ENCODE assay signal across 8 cellular contexts in genomic region chrX:24150051-24150790, GRCh38. TPM values are rescaled to one million over a fixed set of nuclear protein-coding genes. Genes with fewer than 3 reads are reported as not detected.
A peak's percentile ranks its signal among the peaks of the same experiment; 100 is the strongest.
DNase-seq lines count a peak whose midpoint lies in the region; ATAC-seq and TF ChIP-seq lines count a peak whose summit lies in the region.

No MANE protein-coding gene starts in this region.

- H3K27me3 ChIP-seq in SU-DHL-6 (ENCODE audit: low read length), result no peaks in the 10 kb centered on the region
- no peaks in the 10 kb centered on the region for H3K27me3 ChIP-seq in adipocyte (replicated peaks; ENCODE audit: control insufficient read depth, insufficient read depth, low read length)
- no peaks in the 10 kb centered on the region for H3K27me3 ChIP-seq in heart left ventricle
- H3K27me3 ChIP-seq in upper lobe of right lung, result no peaks in the 10 kb centered on the region

- H3K27ac Mint-ChIP-seq in HFFc6, result peak overlapping the region; percentile 78

- H3F3A ChIP-seq in SU-DHL-6 (ENCODE audit: insufficient read depth), result peaks cover 10% of the 10 kb centered on the region; the same call in 1 of the 2 replicates

- whole genome bisulfite sequencing in heart left ventricle, 4 donors, result 0 to 1% (median 0%) methylated on average over 26 to 79 of the region's 79 CpGs

- H3K9me3 ChIP-seq in SU-DHL-6 (ENCODE audit: insufficient read depth, low read length) (no peaks in the 10 kb centered on the region), adipocyte (ENCODE audit: control insufficient read depth, low read length) (no peaks in the 10 kb centered on the region), heart left ventricle (no peaks in the 10 kb centered on the region), upper lobe of right lung (no peaks in the 10 kb centered on the region)

- H3K4me1 ChIP-seq in adipocyte (ENCODE audit: control insufficient read depth, insufficient read depth, low read length) (peaks cover 75% of the 10 kb centered on the region), heart left ventricle (peaks cover 0 to 77% (median 54%) of the 10 kb centered on the region in 12 donors), upper lobe of right lung (peaks cover 44% of the 10 kb centered on the region)

- ATAC-seq in heart left ventricle (peak; percentile 81 to 94 (median 90)), upper lobe of right lung (peak; percentile 91)

- TF ChIP-seq POLR2A in heart left ventricle (IDR thresholded peaks at IDR 0.05), result peak in 1 of 2 donors; percentile 26

- peaks cover 73% of the 10 kb centered on the region for H3K4me1 Mint-ChIP-seq in HFFc6 (ENCODE audit: low read depth)

- peak overlapping the region; percentile 78 for H3K9ac ChIP-seq in SU-DHL-6 (ENCODE audit: low read length)
- H3K9ac ChIP-seq in adipocyte (ENCODE audit: low read length), result peak overlapping the region; percentile 98

- peak overlapping the region; percentile 84 for H3K27ac ChIP-seq in SU-DHL-6 (ENCODE audit: low read depth, low read length)
- peak overlapping the region; percentile 92 to 99 (median 98) for H3K27ac ChIP-seq in heart left ventricle
- H3K27ac ChIP-seq in upper lobe of right lung, result peak overlapping the region; percentile 95

- H3K36me3 ChIP-seq in SU-DHL-6 (ENCODE audit: low read length) (no peaks in the 10 kb centered on the region), adipocyte (ENCODE audit: control insufficient read depth, insufficient read depth, low read length, severe bottlenecking) (peaks cover 30% of the 10 kb centered on the region), heart left ventricle (peaks cover 0 to 18% (median 0%) of the 10 kb centered on the region in 9 donors), upper lobe of right lung (no peaks in the 10 kb centered on the region)

- no peaks in the 10 kb centered on the region for H3K9me2 ChIP-seq in SU-DHL-6 (replicated peaks; ENCODE audit: insufficient read depth, low read length)

- peaks cover 49% of the 10 kb centered on the region for H3K79me2 ChIP-seq in SU-DHL-6 (ENCODE audit: insufficient read depth, low read length)

- peaks cover 3% of the 10 kb centered on the region; the same call in 1 of the 2 replicates for H4K20me1 ChIP-seq in SU-DHL-6 (ENCODE audit: low read depth, low read length)

- H2AFZ ChIP-seq in SU-DHL-6 (ENCODE audit: low read depth, low read length, severe bottlenecking), result no peak overlapping the region

- H3K36me3 Mint-ChIP-seq in HFFc6 (ENCODE audit: low read depth), result peaks cover 13% of the 10 kb centered on the region

- TF ChIP-seq CTCF in GM12865 (IDR thresholded peaks at IDR 0.05; ENCODE audit: insufficient read depth, low read depth, low read length, missing control alignments), result no peak
- TF ChIP-seq CTCF in HFFc6 (IDR thresholded peaks at IDR 0.05), result peak; percentile 65
- no peak for TF ChIP-seq CTCF in SU-DHL-6 (IDR thresholded peaks at IDR 0.05; ENCODE audit: insufficient read depth, low read length, poor library complexity, severe bottlenecking)
- peak; percentile 11 to 63 (median 43) for TF ChIP-seq CTCF in heart left ventricle (IDR thresholded peaks at IDR 0.05)
- TF ChIP-seq CTCF in upper lobe of right lung (IDR thresholded peaks at IDR 0.05), result peak; percentile 44

- H3K9me3 Mint-ChIP-seq in HFFc6, result no peaks in the 10 kb centered on the region

- intact Hi-C loops in heart left ventricle (cut with DNase I) (loop anchor here in 3 of 10 donors (5.0 to 10.0 kb wide), 3 partner anchors 55 to 95 kb away; partner anchors contain the start of gene EIF2S3 (in 1 of the 3)), posterior vena cava (cut with DNase I) (loop anchor here in 1 of 2 donors (5.0 kb wide), 1 partner anchor 142 kb away; no protein-coding TSS in a partner anchor), upper lobe of right lung (cut with DNase I) (no loop called here)

- peak overlapping the region; percentile 96 for H3K4me3 Mint-ChIP-seq in HFFc6

- peak overlapping the region; percentile 85 for H3K4me3 ChIP-seq in GM12865 (ENCODE audit: low read depth, low read length)
- H3K4me3 ChIP-seq in SU-DHL-6 (ENCODE audit: insufficient read depth, low read length, poor library complexity, severe bottlenecking), result peak overlapping the region; percentile 82
- peak overlapping the region; percentile 97 for H3K4me3 ChIP-seq in adipocyte (ENCODE audit: low read length)
- H3K4me3 ChIP-seq in heart left ventricle, result peak overlapping the region; percentile 55 to 97 (median 78)
- peak overlapping the region; percentile 67 for H3K4me3 ChIP-seq in upper lobe of right lung

- H3K27me3 Mint-ChIP-seq in HFFc6 (ENCODE audit: insufficient read depth), result peaks cover 3% of the 10 kb centered on the region; the same call in 1 of the 2 replicates

- DNase-seq in GM12865 (ENCODE audit: low read depth) (peak; percentile 94), HFFc6 (peak; percentile 71), NAMALWA (ENCODE audit: low spot score) (peak; percentile 79), adipocyte (ENCODE audit: low read depth) (peak; percentile 98), heart left ventricle (peak; percentile 86 to 95 (median 89)), posterior vena cava (ENCODE audit: low spot score) (peak; percentile 97), upper lobe of right lung (peak; percentile 93)

- H3K4me2 ChIP-seq in SU-DHL-6 (ENCODE audit: low read depth, low read length, poor library complexity, severe bottlenecking), result peak overlapping the region; percentile 95

RNA-seq across cellular contexts. Expression of gene ZFX, which starts 0.7 kb away (rescaled TPM):
- 10 to 100 TPM; 28.1 to 34.0 (median 32.9) TPM for total RNA-seq in HFFc6 (2021; fragmentation: NEBNext Ultra II Directional; extraction: Animal tissue kit (Norgen Biotek cat#: 25700))
- total RNA-seq in heart left ventricle (10 to 100 TPM; 29.5 to 70.5 (median 44.8) TPM), posterior vena cava (10 to 100 TPM; 67.6 to 69.9 TPM), upper lobe of right lung (41.5 TPM)
- 1 to 10 TPM; 6.4 to 6.9 TPM for polyA plus RNA-seq in heart left ventricle

Comparison
In these comparisons a context has a peak if more than half of its experiments do, and no peak if none do; other contexts are left out.
1. Peak in every context shown above with its lines: DNase-seq, ATAC-seq, H3K4me3 ChIP-seq and H3K27ac ChIP-seq.
2. CTCF ChIP-seq: peak in HFFc6 (single experiment), heart left ventricle (12 of 12) and upper lobe of right lung (single experiment); none in GM12865 (single experiment) and SU-DHL-6 (single experiment).